In genomic region chr5:117638581-117638980, GRCh38 we compare ENCODE assay signal across 30 cellular contexts.
"Had no signal": no experiment of that assay in that cellular context is flagged by ENCODE, and none has a peak within 500 bp of the region (broad histone marks: within the 10 kb centered on the region; RNA-seq: fewer than 3 reads in every experiment).

No MANE protein-coding gene starts in this region.

- H3K27ac ChIP-seq: ascending aorta, body of pancreas, brain microvascular endothelial cell, breast epithelium, cardiac muscle cell had no signal

- H3K9me3 ChIP-seq: ascending aorta, body of pancreas, breast epithelium had no signal

- DNase-seq: activated effector memory CD4-positive, alpha-beta T cell treated with anti-CD3 and anti-CD28 coated beads, Interleukin-2, amount 50 U/mL, for 16 hours; activated effector memory CD4-positive, alpha-beta T cell treated with Interleukin-2 at 50 U/mL for 16 hours; activated gamma-delta T cell; activated gamma-delta T cell treated with Interleukin-2 at 50 U/mL for 16 hours; activated naive CD4-positive, alpha-beta T cell; activated naive CD4-positive, alpha-beta T cell treated with anti-CD3 and anti-CD28 coated beads for 36 hours; activated naive CD4-positive, alpha-beta T cell treated with anti-CD3 and anti-CD28 coated beads, Interleukin-2, amount 10 ng/mL, durations not matched to agents 7 days and 5 days; activated naive CD4-positive, alpha-beta T cell treated with anti-CD3 and anti-CD28 coated beads, Interleukin-2, amount 50 U/mL, for 16 hours; activated naive CD4-positive, alpha-beta T cell treated with Interleukin-2 at 50 U/mL for 16 hours; activated naive CD8-positive, alpha-beta T cell treated with anti-CD3 and anti-CD28 coated beads for 36 hours; activated naive CD8-positive, alpha-beta T cell treated with anti-CD3 and anti-CD28 coated beads, Interleukin-2, amount 10 ng/mL, durations not matched to agents 7 days and 5 days; activated naive CD8-positive, alpha-beta T cell treated with anti-CD3 and anti-CD28 coated beads, Interleukin-2, amount 50 U/mL, for 24 hours; activated T-cell treated with anti-CD3 and anti-CD28 coated beads, Interleukin-2, amount 50 U/mL, for 24 hours; activated T-cell treated with anti-CD3 and anti-CD28 coated beads, Interleukin-2, amount 50 U/mL, for 4 hours; activated T-cell treated with anti-CD3 and anti-CD28 coated beads, Interleukin-2, amount 50 U/mL, for 48 hours; activated T-cell treated with anti-CD3 and anti-CD28 coated beads, Interleukin-2, amount 50 U/mL, for 72 hours; amniotic stem cell; amygdala; anterior cingulate cortex; aorta; body of pancreas; brain microvascular endothelial cell; caudate nucleus; central memory CD4-positive, alpha-beta T cell; cerebellar nuclear complex had no signal

- H3K36me3 ChIP-seq: ascending aorta, brain microvascular endothelial cell, breast epithelium, cardiac muscle cell had no signal

- H3K4me1 ChIP-seq: ascending aorta, body of pancreas, breast epithelium had no signal

- ATAC-seq: activated naive CD4-positive, alpha-beta T cell treated with anti-CD3 and anti-CD28 coated beads, Interleukin-2, amount 50 U/mL, for 72 hours; activated naive CD8-positive, alpha-beta T cell treated with anti-CD3 and anti-CD28 coated beads, Interleukin-2, amount 50 U/mL, for 24 hours; activated T-cell treated with anti-CD3 and anti-CD28 coated beads, Interleukin-2, amount 50 U/mL, for 4 hours; activated T-cell treated with anti-CD3 and anti-CD28 coated beads, Interleukin-2, amount 50 U/mL, for 72 hours; activated T-helper 17 cell treated with anti-CD3 and anti-CD28 coated beads, Interleukin-2, amount 50 U/mL, for 72 hours; body of pancreas had no signal

- H3K4me3 ChIP-seq: ascending aorta, body of pancreas, breast epithelium, cardiac muscle cell had no signal

- H3K27me3 ChIP-seq: ascending aorta, body of pancreas, brain microvascular endothelial cell, breast epithelium, cardiac muscle cell had no signal
